ENCODE assay signal across 18 cellular contexts in genomic region chr10:127302343-127302742, GRCh38.
"Had no signal": no experiment of that assay in that cellular context is flagged by ENCODE, and none has a peak within 500 bp of the region (broad histone marks: within the 10 kb centered on the region; RNA-seq: fewer than 3 reads in every experiment).

No MANE protein-coding gene starts in this region.

- H3K9me3 Mint-ChIP-seq: dendritic cell treated with granulocyte-macrophage colony-stimulating factor and Interleukin-4, amounts not matched to agents 40 ng/mL and 50 ng/mL, for 4 days; immature natural killer cell; mesothelial cell of epicardium; natural killer cell; neural crest cell had no signal

- H3K36me3 ChIP-seq: esophagus squamous epithelium, lower lobe of right lung, pancreas had no signal

- H3K36me3 Mint-ChIP-seq: memory B cell, mesothelial cell of epicardium, natural killer cell had no signal

- DNase-seq: esophagus squamous epithelium; foreskin fibroblast; immature natural killer cell; left cardiac atrium; left ventricle myocardium inferior; lower lobe of right lung; natural killer cell; nucleus accumbens; pancreas; right cardiac atrium; stimulated activated CD4-positive, alpha-beta T cell treated with anti-CD3 and anti-CD28 coated beads, Interleukin-2, amount 100 ng/mL, for 48 hours; stimulated activated naive CD4-positive, alpha-beta T cell treated with Interleukin-2 at 50 U/mL for 16 hours; trophoblast cell had no signal

- ATAC-seq: lower lobe of right lung, natural killer cell, pancreas, right cardiac atrium had no signal

- H3K27ac ChIP-seq: esophagus squamous epithelium, left ventricle myocardium inferior, lower lobe of right lung had no signal

- H3K4me2 ChIP-seq: smooth muscle cell had no signal

- H3K27ac Mint-ChIP-seq: dendritic cell treated with granulocyte-macrophage colony-stimulating factor and Interleukin-4, amounts not matched to agents 40 ng/mL and 50 ng/mL, for 4 days; memory B cell; mesothelial cell of epicardium; natural killer cell had no signal

- H3K9me3 ChIP-seq: esophagus squamous epithelium, left ventricle myocardium inferior, lower lobe of right lung, pancreas had no signal

- H3K4me3 ChIP-seq: esophagus squamous epithelium, left ventricle myocardium inferior, lower lobe of right lung, pancreas, smooth muscle cell had no signal

- FAIRE-seq: pancreas had no signal

- H3K4me1 ChIP-seq: lower lobe of right lung had no signal

- H3K27me3 ChIP-seq: esophagus squamous epithelium, pancreas had no signal
